ENCODE assay signal across 7 cellular contexts in the genomic region with DNA sequence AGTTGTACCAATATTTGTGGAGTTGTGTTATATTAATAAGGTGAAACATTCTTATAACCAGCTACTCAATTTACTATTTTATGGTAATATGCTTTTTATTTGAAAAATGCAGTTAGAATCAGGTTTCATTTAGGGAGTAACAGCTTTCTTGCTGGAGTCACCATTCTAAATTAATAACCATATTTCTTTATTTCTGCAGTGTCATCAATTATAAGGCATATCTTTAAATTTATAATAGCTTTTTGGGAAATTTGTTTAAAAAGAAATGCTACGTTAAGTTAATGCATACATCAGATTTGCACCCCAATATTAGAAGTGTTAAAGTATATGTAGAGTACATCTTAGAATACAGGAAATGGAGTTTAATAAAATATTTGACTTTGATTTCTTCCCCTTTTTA.
"Had no signal": no experiment of that assay in that cellular context is flagged by ENCODE, and none has a peak within 500 bp of the region (broad histone marks: within the 10 kb centered on the region; RNA-seq: fewer than 3 reads in every experiment).

No MANE protein-coding gene starts in this region.

- H3K9ac ChIP-seq: GM23248 had no signal

- DNase-seq: GOT3, H9, HCEC 1CT, KG1 had no signal

- H3K4me1 Mint-ChIP-seq: H9 had no signal

- H3K27ac Mint-ChIP-seq: H9, IgD-negative memory B cell had no signal

- H3K4me3 ChIP-seq: GM23248 had no signal

- H3K9me3 Mint-ChIP-seq: H9, IgD-negative memory B cell had no signal

- H2AFZ ChIP-seq: GM23248 had no signal

- H3K27me3 Mint-ChIP-seq: IgD-negative memory B cell had no signal

- H3K4me3 Mint-ChIP-seq: H9, IgD-negative memory B cell had no signal

- H3K27ac ChIP-seq: GM23248, HL-60 had no signal
